ENCODE assay signal across 2 cellular contexts in the genomic region with DNA sequence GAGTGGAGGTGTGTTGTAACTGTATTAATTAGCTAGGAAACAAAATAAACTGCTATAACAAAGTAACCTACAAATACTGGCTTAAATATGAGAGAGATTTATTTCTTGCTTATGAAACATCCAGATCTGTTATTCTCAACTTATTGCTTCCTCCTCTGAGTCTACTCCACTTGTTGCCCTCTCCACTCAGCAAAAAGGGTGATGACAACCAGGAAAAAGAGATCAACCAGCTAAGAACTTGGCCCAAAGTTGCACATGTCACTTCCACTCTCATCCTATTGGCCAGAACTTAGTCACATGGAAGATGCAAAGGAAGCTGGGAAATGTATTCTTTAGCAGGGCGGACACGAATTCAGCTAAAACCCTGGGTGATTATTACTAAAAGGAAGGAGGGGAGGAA.
A peak's percentile ranks its signal among the peaks of the same experiment; 100 is the strongest.
TF ChIP-seq lines count a peak whose summit lies in the region.

No MANE protein-coding gene starts in this region.

TF ChIP-seq in GM23338, 12 proteins besides CTCF, POLR2A, EP300 and RAD21:
- no peak for TF ChIP-seq POLR2AphosphoS5 (IDR thresholded peaks at IDR 0.05; ENCODE audit: low read depth)
- TF ChIP-seq, protein P1, sequence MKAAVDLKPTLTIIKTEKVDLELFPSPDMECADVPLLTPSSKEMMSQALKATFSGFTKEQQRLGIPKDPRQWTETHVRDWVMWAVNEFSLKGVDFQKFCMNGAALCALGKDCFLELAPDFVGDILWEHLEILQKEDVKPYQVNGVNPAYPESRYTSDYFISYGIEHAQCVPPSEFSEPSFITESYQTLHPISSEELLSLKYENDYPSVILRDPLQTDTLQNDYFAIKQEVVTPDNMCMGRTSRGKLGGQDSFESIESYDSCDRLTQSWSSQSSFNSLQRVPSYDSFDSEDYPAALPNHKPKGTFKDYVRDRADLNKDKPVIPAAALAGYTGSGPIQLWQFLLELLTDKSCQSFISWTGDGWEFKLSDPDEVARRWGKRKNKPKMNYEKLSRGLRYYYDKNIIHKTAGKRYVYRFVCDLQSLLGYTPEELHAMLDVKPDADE (IDR thresholded peaks at IDR 0.05), result no peak
- no peak for TF ChIP-seq CREB1 (CRISPR knock-in tag; IDR thresholded peaks at IDR 0.05; ENCODE audit: low read depth)
- no peak for TF ChIP-seq EZH2 (IDR thresholded peaks at IDR 0.05; ENCODE audit: low read depth, unreplicated experiment)
- TF ChIP-seq, protein P2, sequence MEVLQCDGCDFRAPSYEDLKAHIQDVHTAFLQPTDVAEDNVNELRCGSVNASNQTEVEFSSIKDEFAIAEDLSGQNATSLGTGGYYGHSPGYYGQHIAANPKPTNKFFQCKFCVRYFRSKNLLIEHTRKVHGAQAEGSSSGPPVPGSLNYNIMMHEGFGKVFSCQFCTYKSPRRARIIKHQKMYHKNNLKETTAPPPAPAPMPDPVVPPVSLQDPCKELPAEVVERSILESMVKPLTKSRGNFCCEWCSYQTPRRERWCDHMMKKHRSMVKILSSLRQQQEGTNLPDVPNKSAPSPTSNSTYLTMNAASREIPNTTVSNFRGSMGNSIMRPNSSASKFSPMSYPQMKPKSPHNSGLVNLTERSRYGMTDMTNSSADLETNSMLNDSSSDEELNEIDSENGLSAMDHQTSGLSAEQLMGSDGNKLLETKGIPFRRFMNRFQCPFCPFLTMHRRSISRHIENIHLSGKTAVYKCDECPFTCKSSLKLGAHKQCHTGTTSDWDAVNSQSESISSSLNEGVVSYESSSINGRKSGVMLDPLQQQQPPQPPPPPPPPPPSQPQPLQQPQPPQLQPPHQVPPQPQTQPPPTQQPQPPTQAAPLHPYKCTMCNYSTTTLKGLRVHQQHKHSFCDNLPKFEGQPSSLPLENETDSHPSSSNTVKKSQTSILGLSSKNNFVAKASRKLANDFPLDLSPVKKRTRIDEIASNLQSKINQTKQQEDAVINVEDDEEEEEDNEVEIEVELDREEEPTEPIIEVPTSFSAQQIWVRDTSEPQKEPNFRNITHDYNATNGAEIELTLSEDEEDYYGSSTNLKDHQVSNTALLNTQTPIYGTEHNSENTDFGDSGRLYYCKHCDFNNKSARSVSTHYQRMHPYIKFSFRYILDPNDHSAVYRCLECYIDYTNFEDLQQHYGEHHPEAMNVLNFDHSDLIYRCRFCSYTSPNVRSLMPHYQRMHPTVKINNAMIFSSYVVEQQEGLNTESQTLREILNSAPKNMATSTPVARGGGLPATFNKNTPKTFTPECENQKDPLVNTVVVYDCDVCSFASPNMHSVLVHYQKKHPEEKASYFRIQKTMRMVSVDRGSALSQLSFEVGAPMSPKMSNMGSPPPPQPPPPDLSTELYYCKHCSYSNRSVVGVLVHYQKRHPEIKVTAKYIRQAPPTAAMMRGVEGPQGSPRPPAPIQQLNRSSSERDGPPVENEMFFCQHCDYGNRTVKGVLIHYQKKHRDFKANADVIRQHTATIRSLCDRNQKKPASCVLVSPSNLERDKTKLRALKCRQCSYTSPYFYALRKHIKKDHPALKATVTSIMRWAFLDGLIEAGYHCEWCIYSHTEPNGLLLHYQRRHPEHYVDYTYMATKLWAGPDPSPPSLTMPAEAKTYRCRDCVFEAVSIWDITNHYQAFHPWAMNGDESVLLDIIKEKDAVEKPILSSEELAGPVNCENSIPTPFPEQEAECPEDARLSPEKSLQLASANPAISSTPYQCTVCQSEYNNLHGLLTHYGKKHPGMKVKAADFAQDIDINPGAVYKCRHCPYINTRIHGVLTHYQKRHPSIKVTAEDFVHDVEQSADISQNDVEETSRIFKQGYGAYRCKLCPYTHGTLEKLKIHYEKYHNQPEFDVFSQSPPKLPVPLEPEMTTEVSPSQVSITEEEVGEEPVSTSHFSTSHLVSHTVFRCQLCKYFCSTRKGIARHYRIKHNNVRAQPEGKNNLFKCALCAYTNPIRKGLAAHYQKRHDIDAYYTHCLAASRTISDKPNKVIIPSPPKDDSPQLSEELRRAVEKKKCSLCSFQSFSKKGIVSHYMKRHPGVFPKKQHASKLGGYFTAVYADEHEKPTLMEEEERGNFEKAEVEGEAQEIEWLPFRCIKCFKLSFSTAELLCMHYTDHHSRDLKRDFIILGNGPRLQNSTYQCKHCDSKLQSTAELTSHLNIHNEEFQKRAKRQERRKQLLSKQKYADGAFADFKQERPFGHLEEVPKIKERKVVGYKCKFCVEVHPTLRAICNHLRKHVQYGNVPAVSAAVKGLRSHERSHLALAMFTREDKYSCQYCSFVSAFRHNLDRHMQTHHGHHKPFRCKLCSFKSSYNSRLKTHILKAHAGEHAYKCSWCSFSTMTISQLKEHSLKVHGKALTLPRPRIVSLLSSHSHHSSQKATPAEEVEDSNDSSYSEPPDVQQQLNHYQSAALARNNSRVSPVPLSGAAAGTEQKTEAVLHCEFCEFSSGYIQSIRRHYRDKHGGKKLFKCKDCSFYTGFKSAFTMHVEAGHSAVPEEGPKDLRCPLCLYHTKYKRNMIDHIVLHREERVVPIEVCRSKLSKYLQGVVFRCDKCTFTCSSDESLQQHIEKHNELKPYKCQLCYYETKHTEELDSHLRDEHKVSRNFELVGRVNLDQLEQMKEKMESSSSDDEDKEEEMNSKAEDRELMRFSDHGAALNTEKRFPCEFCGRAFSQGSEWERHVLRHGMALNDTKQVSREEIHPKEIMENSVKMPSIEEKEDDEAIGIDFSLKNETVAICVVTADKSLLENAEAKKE (CRISPR knock-in tag; IDR thresholded peaks at IDR 0.05), result no peak

TF ChIP-seq in H1, 55 proteins besides CTCF, POLR2A, EP300 and RAD21:
- TF ChIP-seq HDAC6 (IDR thresholded peaks at IDR 0.05; ENCODE audit: low read depth, low read length), result no peak
- no peak for TF ChIP-seq CHD1 (IDR thresholded peaks at IDR 0.05; ENCODE audit: low read depth, low read length)
- TF ChIP-seq, protein P3, sequence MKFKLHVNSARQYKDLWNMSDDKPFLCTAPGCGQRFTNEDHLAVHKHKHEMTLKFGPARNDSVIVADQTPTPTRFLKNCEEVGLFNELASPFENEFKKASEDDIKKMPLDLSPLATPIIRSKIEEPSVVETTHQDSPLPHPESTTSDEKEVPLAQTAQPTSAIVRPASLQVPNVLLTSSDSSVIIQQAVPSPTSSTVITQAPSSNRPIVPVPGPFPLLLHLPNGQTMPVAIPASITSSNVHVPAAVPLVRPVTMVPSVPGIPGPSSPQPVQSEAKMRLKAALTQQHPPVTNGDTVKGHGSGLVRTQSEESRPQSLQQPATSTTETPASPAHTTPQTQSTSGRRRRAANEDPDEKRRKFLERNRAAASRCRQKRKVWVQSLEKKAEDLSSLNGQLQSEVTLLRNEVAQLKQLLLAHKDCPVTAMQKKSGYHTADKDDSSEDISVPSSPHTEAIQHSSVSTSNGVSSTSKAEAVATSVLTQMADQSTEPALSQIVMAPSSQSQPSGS (IDR thresholded peaks at IDR 0.05; ENCODE audit: low read length), result no peak
- TF ChIP-seq YY1 (IDR thresholded peaks at IDR 0.05; ENCODE audit: low read depth, low read length), result no peak
- TF ChIP-seq, protein P4, sequence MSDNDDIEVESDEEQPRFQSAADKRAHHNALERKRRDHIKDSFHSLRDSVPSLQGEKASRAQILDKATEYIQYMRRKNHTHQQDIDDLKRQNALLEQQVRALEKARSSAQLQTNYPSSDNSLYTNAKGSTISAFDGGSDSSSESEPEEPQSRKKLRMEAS (IDR thresholded peaks at IDR 0.05), result 0 out of 2 replicates have a peak, but pooled peaks have one; percentile 16
- TF ChIP-seq, protein P5, sequence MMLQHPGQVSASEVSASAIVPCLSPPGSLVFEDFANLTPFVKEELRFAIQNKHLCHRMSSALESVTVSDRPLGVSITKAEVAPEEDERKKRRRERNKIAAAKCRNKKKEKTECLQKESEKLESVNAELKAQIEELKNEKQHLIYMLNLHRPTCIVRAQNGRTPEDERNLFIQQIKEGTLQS (IDR thresholded peaks at IDR 0.05; ENCODE audit: insufficient read depth, low read depth, low read length), result peak; percentile 42; the same call in 1 of the 2 replicates
- no peak for TF ChIP-seq CBX5 (IDR thresholded peaks at IDR 0.05; ENCODE audit: low read depth, low read length)
- no peak for TF ChIP-seq GTF2F1 (IDR thresholded peaks at IDR 0.05; ENCODE audit: borderline replicate concordance, low read depth, low read length)
- no peak for TF ChIP-seq PHF8 (conservative IDR thresholded peaks at IDR 0.05; ENCODE audit: low read depth, low read length)
- TF ChIP-seq RXRA (IDR thresholded peaks at IDR 0.05; ENCODE audit: insufficient read depth, low read depth, low read length), result no peak
- TF ChIP-seq, protein P6, sequence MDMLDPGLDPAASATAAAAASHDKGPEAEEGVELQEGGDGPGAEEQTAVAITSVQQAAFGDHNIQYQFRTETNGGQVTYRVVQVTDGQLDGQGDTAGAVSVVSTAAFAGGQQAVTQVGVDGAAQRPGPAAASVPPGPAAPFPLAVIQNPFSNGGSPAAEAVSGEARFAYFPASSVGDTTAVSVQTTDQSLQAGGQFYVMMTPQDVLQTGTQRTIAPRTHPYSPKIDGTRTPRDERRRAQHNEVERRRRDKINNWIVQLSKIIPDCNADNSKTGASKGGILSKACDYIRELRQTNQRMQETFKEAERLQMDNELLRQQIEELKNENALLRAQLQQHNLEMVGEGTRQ (IDR thresholded peaks at IDR 0.05; ENCODE audit: low read length), result peak; percentile 72
- TF ChIP-seq KDM5A (IDR thresholded peaks at IDR 0.05; ENCODE audit: low read length), result no peak
- peak; percentile 33; the same call in 1 of the 2 replicates for TF ChIP-seq SIX5 (IDR thresholded peaks at IDR 0.05; ENCODE audit: low read depth, low read length)
- no peak for TF ChIP-seq CBX8 (IDR thresholded peaks at IDR 0.05; ENCODE audit: borderline replicate concordance, low read depth, low read length)
- TF ChIP-seq ZNF274 (IDR thresholded peaks at IDR 0.05; ENCODE audit: borderline replicate concordance, extremely low read depth, low read length), result no peak
- TF ChIP-seq SAP30 (IDR thresholded peaks at IDR 0.05; ENCODE audit: insufficient read depth, insufficient replicate concordance, low read length), result no peak
- TF ChIP-seq, protein P7, sequence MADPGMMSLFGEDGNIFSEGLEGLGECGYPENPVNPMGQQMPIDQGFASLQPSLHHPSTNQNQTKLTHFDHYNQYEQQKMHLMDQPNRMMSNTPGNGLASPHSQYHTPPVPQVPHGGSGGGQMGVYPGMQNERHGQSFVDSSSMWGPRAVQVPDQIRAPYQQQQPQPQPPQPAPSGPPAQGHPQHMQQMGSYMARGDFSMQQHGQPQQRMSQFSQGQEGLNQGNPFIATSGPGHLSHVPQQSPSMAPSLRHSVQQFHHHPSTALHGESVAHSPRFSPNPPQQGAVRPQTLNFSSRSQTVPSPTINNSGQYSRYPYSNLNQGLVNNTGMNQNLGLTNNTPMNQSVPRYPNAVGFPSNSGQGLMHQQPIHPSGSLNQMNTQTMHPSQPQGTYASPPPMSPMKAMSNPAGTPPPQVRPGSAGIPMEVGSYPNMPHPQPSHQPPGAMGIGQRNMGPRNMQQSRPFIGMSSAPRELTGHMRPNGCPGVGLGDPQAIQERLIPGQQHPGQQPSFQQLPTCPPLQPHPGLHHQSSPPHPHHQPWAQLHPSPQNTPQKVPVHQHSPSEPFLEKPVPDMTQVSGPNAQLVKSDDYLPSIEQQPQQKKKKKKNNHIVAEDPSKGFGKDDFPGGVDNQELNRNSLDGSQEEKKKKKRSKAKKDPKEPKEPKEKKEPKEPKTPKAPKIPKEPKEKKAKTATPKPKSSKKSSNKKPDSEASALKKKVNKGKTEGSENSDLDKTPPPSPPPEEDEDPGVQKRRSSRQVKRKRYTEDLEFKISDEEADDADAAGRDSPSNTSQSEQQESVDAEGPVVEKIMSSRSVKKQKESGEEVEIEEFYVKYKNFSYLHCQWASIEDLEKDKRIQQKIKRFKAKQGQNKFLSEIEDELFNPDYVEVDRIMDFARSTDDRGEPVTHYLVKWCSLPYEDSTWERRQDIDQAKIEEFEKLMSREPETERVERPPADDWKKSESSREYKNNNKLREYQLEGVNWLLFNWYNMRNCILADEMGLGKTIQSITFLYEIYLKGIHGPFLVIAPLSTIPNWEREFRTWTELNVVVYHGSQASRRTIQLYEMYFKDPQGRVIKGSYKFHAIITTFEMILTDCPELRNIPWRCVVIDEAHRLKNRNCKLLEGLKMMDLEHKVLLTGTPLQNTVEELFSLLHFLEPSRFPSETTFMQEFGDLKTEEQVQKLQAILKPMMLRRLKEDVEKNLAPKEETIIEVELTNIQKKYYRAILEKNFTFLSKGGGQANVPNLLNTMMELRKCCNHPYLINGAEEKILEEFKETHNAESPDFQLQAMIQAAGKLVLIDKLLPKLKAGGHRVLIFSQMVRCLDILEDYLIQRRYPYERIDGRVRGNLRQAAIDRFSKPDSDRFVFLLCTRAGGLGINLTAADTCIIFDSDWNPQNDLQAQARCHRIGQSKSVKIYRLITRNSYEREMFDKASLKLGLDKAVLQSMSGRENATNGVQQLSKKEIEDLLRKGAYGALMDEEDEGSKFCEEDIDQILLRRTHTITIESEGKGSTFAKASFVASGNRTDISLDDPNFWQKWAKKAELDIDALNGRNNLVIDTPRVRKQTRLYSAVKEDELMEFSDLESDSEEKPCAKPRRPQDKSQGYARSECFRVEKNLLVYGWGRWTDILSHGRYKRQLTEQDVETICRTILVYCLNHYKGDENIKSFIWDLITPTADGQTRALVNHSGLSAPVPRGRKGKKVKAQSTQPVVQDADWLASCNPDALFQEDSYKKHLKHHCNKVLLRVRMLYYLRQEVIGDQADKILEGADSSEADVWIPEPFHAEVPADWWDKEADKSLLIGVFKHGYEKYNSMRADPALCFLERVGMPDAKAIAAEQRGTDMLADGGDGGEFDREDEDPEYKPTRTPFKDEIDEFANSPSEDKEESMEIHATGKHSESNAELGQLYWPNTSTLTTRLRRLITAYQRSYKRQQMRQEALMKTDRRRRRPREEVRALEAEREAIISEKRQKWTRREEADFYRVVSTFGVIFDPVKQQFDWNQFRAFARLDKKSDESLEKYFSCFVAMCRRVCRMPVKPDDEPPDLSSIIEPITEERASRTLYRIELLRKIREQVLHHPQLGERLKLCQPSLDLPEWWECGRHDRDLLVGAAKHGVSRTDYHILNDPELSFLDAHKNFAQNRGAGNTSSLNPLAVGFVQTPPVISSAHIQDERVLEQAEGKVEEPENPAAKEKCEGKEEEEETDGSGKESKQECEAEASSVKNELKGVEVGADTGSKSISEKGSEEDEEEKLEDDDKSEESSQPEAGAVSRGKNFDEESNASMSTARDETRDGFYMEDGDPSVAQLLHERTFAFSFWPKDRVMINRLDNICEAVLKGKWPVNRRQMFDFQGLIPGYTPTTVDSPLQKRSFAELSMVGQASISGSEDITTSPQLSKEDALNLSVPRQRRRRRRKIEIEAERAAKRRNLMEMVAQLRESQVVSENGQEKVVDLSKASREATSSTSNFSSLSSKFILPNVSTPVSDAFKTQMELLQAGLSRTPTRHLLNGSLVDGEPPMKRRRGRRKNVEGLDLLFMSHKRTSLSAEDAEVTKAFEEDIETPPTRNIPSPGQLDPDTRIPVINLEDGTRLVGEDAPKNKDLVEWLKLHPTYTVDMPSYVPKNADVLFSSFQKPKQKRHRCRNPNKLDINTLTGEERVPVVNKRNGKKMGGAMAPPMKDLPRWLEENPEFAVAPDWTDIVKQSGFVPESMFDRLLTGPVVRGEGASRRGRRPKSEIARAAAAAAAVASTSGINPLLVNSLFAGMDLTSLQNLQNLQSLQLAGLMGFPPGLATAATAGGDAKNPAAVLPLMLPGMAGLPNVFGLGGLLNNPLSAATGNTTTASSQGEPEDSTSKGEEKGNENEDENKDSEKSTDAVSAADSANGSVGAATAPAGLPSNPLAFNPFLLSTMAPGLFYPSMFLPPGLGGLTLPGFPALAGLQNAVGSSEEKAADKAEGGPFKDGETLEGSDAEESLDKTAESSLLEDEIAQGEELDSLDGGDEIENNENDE (IDR thresholded peaks at IDR 0.05; ENCODE audit: insufficient replicate concordance, low read length), result no peak
- no peak for TF ChIP-seq SP2 (IDR thresholded peaks at IDR 0.05; ENCODE audit: low read length)
- no peak for TF ChIP-seq TBP (IDR thresholded peaks at IDR 0.05; ENCODE audit: low read depth, low read length)
- TF ChIP-seq MAFK (IDR thresholded peaks at IDR 0.05; ENCODE audit: low read depth, low read length), result no peak
- no peak for TF ChIP-seq HDAC2 (IDR thresholded peaks at IDR 0.05; ENCODE audit: borderline replicate concordance in 1 of 2, low read depth in 2 of 2, low read length in 2 of 2)
- TF ChIP-seq SP1 (IDR thresholded peaks at IDR 0.05; ENCODE audit: low read depth, low read length), result peak; percentile 33; the same call in 1 of the 2 replicates
- TF ChIP-seq EZH2 (IDR thresholded peaks at IDR 0.05; ENCODE audit: low read depth, low read length, severe bottlenecking), result no peak
- TF ChIP-seq POLR2AphosphoS5 (IDR thresholded peaks at IDR 0.05; ENCODE audit: low read depth, low read length), result no peak
